10 cellular contexts compared by ENCODE assay signal in the genomic region with DNA sequence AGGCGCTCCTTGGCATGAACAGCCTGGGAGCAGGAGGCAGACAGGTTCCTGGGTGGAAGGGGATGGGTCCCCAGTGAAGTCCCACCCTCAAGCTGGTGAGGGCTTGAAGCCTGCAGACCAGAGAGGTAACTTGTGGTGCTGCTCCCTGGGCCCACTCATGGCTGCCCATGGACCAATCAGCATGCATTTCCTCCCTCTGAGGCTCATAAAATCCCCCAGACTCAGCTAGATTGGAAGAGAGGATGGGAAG. TPM values are rescaled to one million over a fixed set of nuclear protein-coding genes. Genes with fewer than 3 reads are reported as not detected.
DNase-seq lines count a peak whose midpoint lies in the region; ATAC-seq and TF ChIP-seq lines count a peak whose summit lies in the region.
"Had no signal": no experiment of that assay in that cellular context is flagged by ENCODE, and none has a peak within 500 bp of the region (broad histone marks: within the 10 kb centered on the region; RNA-seq: fewer than 3 reads in every experiment).

No MANE protein-coding gene starts in this region.

- no peak for TF ChIP-seq POLR2A in suprapubic skin (IDR thresholded peaks at IDR 0.05)

- H3K9me3 ChIP-seq in suprapubic skin = no peaks in the 10 kb centered on the region

- H3K9me3 Mint-ChIP-seq in IgD-negative memory B cell (peaks cover 0 to 2% (median 0%) of the 10 kb centered on the region in 3 donors), glutamatergic neuron (ENCODE audit: unreplicated experiment) (peaks cover 4% of the 10 kb centered on the region)
- no peaks in the 10 kb centered on the region for H3K9me3 Mint-ChIP-seq in dendritic cell treated with granulocyte-macrophage colony-stimulating factor and Interleukin-4, amounts not matched to agents 40 ng/mL and 50 ng/mL, for 4 days

- TF ChIP-seq EP300 in suprapubic skin (IDR thresholded peaks at IDR 0.05) = no peak

- no peak overlapping the region for H3K4ac ChIP-seq in mesendoderm (ENCODE audit: low read depth, low read length)

- H3K79me1 ChIP-seq in mesendoderm (ENCODE audit: low read length) = no peaks in the 10 kb centered on the region

- no peak overlapping the region for H4K8ac ChIP-seq in mesendoderm (ENCODE audit: low read depth, low read length)

- no peak overlapping the region for H2BK15ac ChIP-seq in mesendoderm (replicated peaks; ENCODE audit: low read depth)

- no peaks in the 10 kb centered on the region for H3K79me2 ChIP-seq in mesendoderm (ENCODE audit: control insufficient read depth, insufficient read depth, low read length)

- peak overlapping the region in 3 of 4 donors; percentile 18 to 41 (median 38) for H3K4me3 Mint-ChIP-seq in IgD-negative memory B cell
- H3K4me3 Mint-ChIP-seq in dendritic cell treated with granulocyte-macrophage colony-stimulating factor and Interleukin-4, amounts not matched to agents 40 ng/mL and 50 ng/mL, for 4 days = no peak overlapping the region
- no peak overlapping the region for H3K4me3 Mint-ChIP-seq in glutamatergic neuron (ENCODE audit: unreplicated experiment)

- H3K4me2 ChIP-seq in mesendoderm (ENCODE audit: low read length) = no peak overlapping the region

- H3K9ac ChIP-seq in mesendoderm (ENCODE audit: low read length) = peak overlapping the region; percentile 64

- H3K4me1 Mint-ChIP-seq in IgD-negative memory B cell = peaks cover 0 to 6% (median 0%) of the 10 kb centered on the region in 3 donors
- peaks cover 34% of the 10 kb centered on the region for H3K4me1 Mint-ChIP-seq in dendritic cell treated with granulocyte-macrophage colony-stimulating factor and Interleukin-4, amounts not matched to agents 40 ng/mL and 50 ng/mL, for 4 days (ENCODE audit: low read depth)
- H3K4me1 Mint-ChIP-seq in glutamatergic neuron (ENCODE audit: low read depth, unreplicated experiment) = peaks cover 3% of the 10 kb centered on the region

- peak overlapping the region; percentile 81 for H3K56ac ChIP-seq in mesendoderm (ENCODE audit: low read length)

- no peak overlapping the region for H3K23ac ChIP-seq in mesendoderm (ENCODE audit: low read length)

- no peak overlapping the region for H4K5ac ChIP-seq in mesendoderm (ENCODE audit: low read length)

- H3K4me3 ChIP-seq in mesendoderm (ENCODE audit: low read length) = no peak overlapping the region
- peak overlapping the region; percentile 88 for H3K4me3 ChIP-seq in suprapubic skin

- H3K36me3 ChIP-seq in mesendoderm (ENCODE audit: control insufficient read depth, insufficient read depth, low read length) (no peaks in the 10 kb centered on the region), suprapubic skin (peaks cover 2% of the 10 kb centered on the region)

- H3K36me3 Mint-ChIP-seq in IgD-negative memory B cell = no peaks in the 10 kb centered on the region
- peaks cover 33% of the 10 kb centered on the region for H3K36me3 Mint-ChIP-seq in dendritic cell treated with granulocyte-macrophage colony-stimulating factor and Interleukin-4, amounts not matched to agents 40 ng/mL and 50 ng/mL, for 4 days (ENCODE audit: low read depth)
- no peaks in the 10 kb centered on the region for H3K36me3 Mint-ChIP-seq in glutamatergic neuron (ENCODE audit: unreplicated experiment)

- no peak overlapping the region for H2BK5ac ChIP-seq in mesendoderm (ENCODE audit: low read length)

- no CpG with 5 or more reads among the region's 1 CpG for WGBS in mesendoderm (ENCODE audit: extremely low coverage, insufficient coverage, low lambda C conversion rate)
- 73% methylated on average over 1 of the region's 1 CpG for WGBS in suprapubic skin

- DNase-seq in mesendoderm (peak; percentile 15), suprapubic skin (ENCODE audit: low spot score in 2 of 2) (no peak), NCI-H2107 treated with DMSO at 0.1 percent for 48 hours (lab: John Stamatoyannopoulos, UW; ENCODE audit: unreplicated experiment) (no peak), glutamatergic neuron (no peak), AML-193 (lab: John Stamatoyannopoulos, UW) (no peak)
- DNase-seq: activated CD4-positive, alpha-beta T cell treated with anti-CD3 and anti-CD28 coated beads for 1 hour; OCI-M1 had no signal

- H2BK120ac ChIP-seq in mesendoderm (ENCODE audit: low read depth, low read length) = no peak overlapping the region

- intact Hi-C loops in dendritic cell treated with granulocyte-macrophage colony-stimulating factor and Interleukin-4, amounts not matched to agents 40 ng/mL and 50 ng/mL, for 4 days (cut with micrococcal nuclease) = no loop called here

- no peak overlapping the region for H3K18ac ChIP-seq in mesendoderm (ENCODE audit: low read length)

- H3K4me1 ChIP-seq in mesendoderm (ENCODE audit: control insufficient read depth, low read depth, low read length) (no peaks in the 10 kb centered on the region), suprapubic skin (peaks cover 15% of the 10 kb centered on the region)

- H3K27me3 Mint-ChIP-seq in IgD-negative memory B cell (peaks cover 23% of the 10 kb centered on the region), glutamatergic neuron (ENCODE audit: unreplicated experiment) (peaks cover 4% of the 10 kb centered on the region)
- H3K27me3 Mint-ChIP-seq in dendritic cell treated with granulocyte-macrophage colony-stimulating factor and Interleukin-4, amounts not matched to agents 40 ng/mL and 50 ng/mL, for 4 days = peaks cover 11% of the 10 kb centered on the region

- H3K27me3 ChIP-seq in mesendoderm (ENCODE audit: insufficient read depth, low read length, poor library complexity) (no peaks in the 10 kb centered on the region), suprapubic skin (no peaks in the 10 kb centered on the region)

- H3K27ac Mint-ChIP-seq in IgD-negative memory B cell (no peak overlapping the region), glutamatergic neuron (ENCODE audit: unreplicated experiment) (no peak overlapping the region)
- peak overlapping the region; percentile 87 for H3K27ac Mint-ChIP-seq in dendritic cell treated with granulocyte-macrophage colony-stimulating factor and Interleukin-4, amounts not matched to agents 40 ng/mL and 50 ng/mL, for 4 days

- no peak for ATAC-seq in GM21528 (IDR thresholded peaks at IDR 0.05; ENCODE audit: low FRiP score, unreplicated experiment)

- H3K27ac ChIP-seq in mesendoderm (ENCODE audit: low read depth, low read length) (no peak overlapping the region), suprapubic skin (peak overlapping the region; percentile 96)

- no peak for TF ChIP-seq CTCF in suprapubic skin (IDR thresholded peaks at IDR 0.05)
- TF ChIP-seq CTCF in glutamatergic neuron (IDR thresholded peaks at IDR 0.05; ENCODE audit: partially characterized antibody, unreplicated experiment) = no peak

- no peak overlapping the region for H2AK5ac ChIP-seq in mesendoderm (ENCODE audit: low read length)

RNA-seq across cellular contexts. Expression of a gene that starts 50.2 kb away (rescaled TPM):
- not detected for polyA plus RNA-seq in IgD-negative memory B cell
- polyA plus RNA-seq in mesendoderm (2013, experiment 1 of 2) = not detected
- polyA plus RNA-seq in mesendoderm (2013, experiment 2 of 2) = not detected
- total RNA-seq in suprapubic skin (10 to 100 TPM; 47.6 to 84.4 (median 54.8) TPM), glutamatergic neuron (ENCODE audit: unreplicated experiment) (346 TPM)

Comparison
In these comparisons a context has a peak if more than half of its experiments do, and no peak if none do; other contexts are left out.
1. H3K4me3 Mint-ChIP-seq: peak in IgD-negative memory B cell (3 of 4); none in dendritic cell treated with granulocyte-macrophage colony-stimulating factor and Interleukin-4, amounts not matched to agents 40 ng/mL and 50 ng/mL, for 4 days (single experiment) and glutamatergic neuron (single experiment).